In the genomic region with DNA sequence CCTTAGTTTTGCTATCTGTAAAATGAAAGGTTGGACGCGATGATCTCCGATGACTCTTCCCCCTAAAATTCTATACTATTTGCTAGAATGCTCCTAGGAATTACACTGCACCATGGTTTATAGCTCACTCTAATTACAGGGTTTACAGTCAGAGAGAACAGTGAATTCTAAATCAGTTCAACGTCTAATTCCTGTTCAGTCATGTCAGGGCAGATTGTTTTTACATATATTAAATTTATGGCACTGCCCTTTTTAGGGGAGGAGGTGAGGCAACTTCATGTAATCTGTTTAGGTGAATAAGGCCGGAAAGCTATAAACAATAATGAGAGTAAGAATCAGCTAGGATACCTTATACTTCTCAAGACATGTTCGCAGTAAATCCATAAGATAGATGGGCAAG, we compare ENCODE assay signal across 32 cellular contexts.
"Had no signal": no experiment of that assay in that cellular context is flagged by ENCODE, and none has a peak within 500 bp of the region (broad histone marks: within the 10 kb centered on the region; RNA-seq: fewer than 3 reads in every experiment).

No MANE protein-coding gene starts in this region.

- DNase-seq: activated CD4-positive, alpha-beta memory T cell treated with anti-CD3 and anti-CD28 coated beads for 36 hours; activated CD4-positive, alpha-beta T cell treated with anti-CD3 and anti-CD28 coated beads for 36 hours; activated CD4-positive, alpha-beta T cell treated with anti-CD3 and anti-CD28 coated beads, Interleukin-2, amount 50 U/mL, for 1 hour; activated CD8-positive, alpha-beta memory T cell treated with anti-CD3 and anti-CD28 coated beads, Interleukin-2, amount 50 U/mL, for 48 hours; activated effector memory CD4-positive, alpha-beta T cell treated with anti-CD3 and anti-CD28 coated beads, Interleukin-2, amount 50 U/mL, for 16 hours; activated naive CD4-positive, alpha-beta T cell; activated naive CD8-positive, alpha-beta T cell treated with anti-CD3 and anti-CD28 coated beads, Interleukin-2, amount 10 ng/mL, durations not matched to agents 7 days and 5 days; activated T-cell treated with anti-CD3 and anti-CD28 coated beads, Interleukin-2, amount 50 U/mL, for 48 hours; amygdala; MM.1S; MV-4-11; NCI-H1092 treated with DMSO at 0.1 percent for 48 hours; NCI-H146; NCI-H187; NCI-H2029 treated with DMSO at 0.1 percent for 48 hours; NCI-H2107; NCI-H226; NCI-H446 treated with DMSO at 0.1 percent for 48 hours; NCI-H524; SHP77 treated with DMSO at 0.1 percent for 48 hours; SK-N-SH had no signal

- H3K4me3 ChIP-seq: ascending aorta, cardiac muscle cell, SJSA1 had no signal

- H3K4me3 Mint-ChIP-seq: activated CD4-positive, alpha-beta memory T cell treated with anti-CD3 and anti-CD28 coated beads for 36 hours; activated CD4-positive, alpha-beta T cell treated with anti-CD3 and anti-CD28 coated beads for 36 hours; activated naive CD4-positive, alpha-beta T cell treated with anti-CD3 and anti-CD28 coated beads, Interleukin-2, amount 50 U/mL, for 24 hours; activated naive CD8-positive, alpha-beta T cell treated with anti-CD3 and anti-CD28 coated beads, Interleukin-2, amount 10 ng/mL, durations not matched to agents 7 days and 5 days; activated T-helper 17 cell treated with anti-CD3 and anti-CD28 coated beads, Interleukin-2, amount 50 U/mL, for 72 hours; central memory CD8-positive, alpha-beta T cell; T-helper 1 cell treated with Interleukin-12 subunit alpha and Interleukin-12 subunit beta and Interleukin-4 antibody, amounts not matched to agents 30 μg/mL and 1 μg/mL, for 36 hours; T-helper 2 cell treated with Interferon-gamma antibody and Interleukin-4, amounts not matched to agents 5 μg/mL and 100 μg/mL, for 36 hours had no signal

- H3K4me1 ChIP-seq: ascending aorta had no signal

- H3K27ac Mint-ChIP-seq: activated CD4-positive, alpha-beta memory T cell treated with anti-CD3 and anti-CD28 coated beads for 36 hours; activated CD4-positive, alpha-beta T cell treated with anti-CD3 and anti-CD28 coated beads for 36 hours; activated naive CD4-positive, alpha-beta T cell treated with anti-CD3 and anti-CD28 coated beads, Interleukin-2, amount 50 U/mL, for 24 hours; activated naive CD8-positive, alpha-beta T cell treated with anti-CD3 and anti-CD28 coated beads, Interleukin-2, amount 10 ng/mL, durations not matched to agents 7 days and 5 days; activated T-helper 17 cell treated with anti-CD3 and anti-CD28 coated beads, Interleukin-2, amount 50 U/mL, for 72 hours; T-helper 1 cell treated with Interleukin-12 subunit alpha and Interleukin-12 subunit beta and Interleukin-4 antibody, amounts not matched to agents 30 μg/mL and 1 μg/mL, for 36 hours; T-helper 2 cell treated with Interferon-gamma antibody and Interleukin-4, amounts not matched to agents 5 μg/mL and 100 μg/mL, for 36 hours had no signal

- H3K9me3 Mint-ChIP-seq: activated CD4-positive, alpha-beta memory T cell treated with anti-CD3 and anti-CD28 coated beads for 36 hours; activated naive CD4-positive, alpha-beta T cell treated with anti-CD3 and anti-CD28 coated beads, Interleukin-2, amount 50 U/mL, for 24 hours; activated naive CD8-positive, alpha-beta T cell treated with anti-CD3 and anti-CD28 coated beads, Interleukin-2, amount 10 ng/mL, durations not matched to agents 7 days and 5 days; activated T-helper 17 cell treated with anti-CD3 and anti-CD28 coated beads, Interleukin-2, amount 50 U/mL, for 72 hours; central memory CD8-positive, alpha-beta T cell; T-helper 1 cell treated with Interleukin-12 subunit alpha and Interleukin-12 subunit beta and Interleukin-4 antibody, amounts not matched to agents 30 μg/mL and 1 μg/mL, for 36 hours; T-helper 2 cell treated with Interferon-gamma antibody and Interleukin-4, amounts not matched to agents 5 μg/mL and 100 μg/mL, for 36 hours had no signal

- H3K36me3 ChIP-seq: ascending aorta, cardiac muscle cell, SJSA1 had no signal

- H3K9me3 ChIP-seq: ascending aorta, SJSA1, SK-N-SH had no signal

- H3K4me1 Mint-ChIP-seq: activated CD4-positive, alpha-beta T cell treated with anti-CD3 and anti-CD28 coated beads for 36 hours; activated naive CD4-positive, alpha-beta T cell treated with anti-CD3 and anti-CD28 coated beads, Interleukin-2, amount 50 U/mL, for 24 hours; activated naive CD8-positive, alpha-beta T cell treated with anti-CD3 and anti-CD28 coated beads, Interleukin-2, amount 10 ng/mL, durations not matched to agents 7 days and 5 days; activated T-helper 17 cell treated with anti-CD3 and anti-CD28 coated beads, Interleukin-2, amount 50 U/mL, for 72 hours; central memory CD8-positive, alpha-beta T cell had no signal

- ATAC-seq: activated CD4-positive, alpha-beta T cell treated with anti-CD3 and anti-CD28 coated beads for 36 hours; activated T-helper 17 cell treated with anti-CD3 and anti-CD28 coated beads, Interleukin-2, amount 50 U/mL, for 72 hours; Panc1 had no signal

- H3K9ac ChIP-seq: KMS-11, SK-N-SH had no signal

- H3K27me3 Mint-ChIP-seq: activated CD4-positive, alpha-beta memory T cell treated with anti-CD3 and anti-CD28 coated beads for 36 hours; activated CD4-positive, alpha-beta T cell treated with anti-CD3 and anti-CD28 coated beads for 36 hours; activated naive CD4-positive, alpha-beta T cell treated with anti-CD3 and anti-CD28 coated beads, Interleukin-2, amount 50 U/mL, for 24 hours; activated naive CD8-positive, alpha-beta T cell treated with anti-CD3 and anti-CD28 coated beads, Interleukin-2, amount 10 ng/mL, durations not matched to agents 7 days and 5 days; activated T-helper 17 cell treated with anti-CD3 and anti-CD28 coated beads, Interleukin-2, amount 50 U/mL, for 72 hours; central memory CD8-positive, alpha-beta T cell had no signal

- H3K36me3 Mint-ChIP-seq: activated CD4-positive, alpha-beta memory T cell treated with anti-CD3 and anti-CD28 coated beads for 36 hours; activated naive CD4-positive, alpha-beta T cell treated with anti-CD3 and anti-CD28 coated beads, Interleukin-2, amount 50 U/mL, for 24 hours; activated naive CD8-positive, alpha-beta T cell treated with anti-CD3 and anti-CD28 coated beads, Interleukin-2, amount 10 ng/mL, durations not matched to agents 7 days and 5 days had no signal

- H3K4me2 ChIP-seq: KMS-11, SK-N-SH had no signal

- H3K27ac ChIP-seq: ascending aorta, cardiac muscle cell, KMS-11, SJSA1 had no signal

- H3K27me3 ChIP-seq: ascending aorta, cardiac muscle cell, SJSA1 had no signal

- FAIRE-seq: TTC549 had no signal
